Comparison of ENCODE assay signal across 13 cellular contexts in genomic region chr6:167495506-167496391, GRCh38.
A peak's percentile ranks its signal among the peaks of the same experiment; 100 is the strongest.
DNase-seq lines count a peak whose midpoint lies in the region; ATAC-seq and TF ChIP-seq lines count a peak whose summit lies in the region.
"Had no signal": no experiment of that assay in that cellular context is flagged by ENCODE, and none has a peak within 500 bp of the region (broad histone marks: within the 10 kb centered on the region; RNA-seq: fewer than 3 reads in every experiment).

No MANE protein-coding gene starts in this region.

- H3K36me3 Mint-ChIP-seq in endothelial cell (ENCODE audit: low read depth, unreplicated experiment) (no peaks in the 10 kb centered on the region), HFFc6 (ENCODE audit: low read depth) (peaks cover 9% of the 10 kb centered on the region)

- H3K27me3 Mint-ChIP-seq in endothelial cell (ENCODE audit: unreplicated experiment) = peaks cover 11% of the 10 kb centered on the region
- H3K27me3 Mint-ChIP-seq in HFFc6 (ENCODE audit: insufficient read depth) = peaks cover 4% of the 10 kb centered on the region; the same call in 1 of the 2 replicates

- intact Hi-C loops in Right ventricle myocardium superior (cut with DNase I) = no loop called here

- ATAC-seq in Right ventricle myocardium superior (ENCODE audit: poor library complexity) = no peak
- ATAC-seq: activated CD8-positive, alpha-beta T cell treated with anti-CD3 and anti-CD28 coated beads for 36 hours; lower lobe of right lung had no signal

- H3K4me3 Mint-ChIP-seq in endothelial cell (ENCODE audit: unreplicated experiment) (no peak overlapping the region), HFFc6 (no peak overlapping the region)
- H3K4me3 Mint-ChIP-seq: activated CD8-positive, alpha-beta T cell treated with anti-CD3 and anti-CD28 coated beads for 36 hours had no signal

- peak overlapping the region; percentile 54 for H3K27ac Mint-ChIP-seq in endothelial cell (ENCODE audit: unreplicated experiment)
- H3K27ac Mint-ChIP-seq in HFFc6 = no peak overlapping the region
- H3K27ac Mint-ChIP-seq: activated CD8-positive, alpha-beta T cell treated with anti-CD3 and anti-CD28 coated beads for 36 hours had no signal

- TF ChIP-seq CTCF in endothelial cell (IDR thresholded peaks at IDR 0.05; ENCODE audit: unreplicated experiment) (no peak), HFFc6 (IDR thresholded peaks at IDR 0.05) (no peak)

- H3K9me3 Mint-ChIP-seq in endothelial cell (ENCODE audit: unreplicated experiment) (no peaks in the 10 kb centered on the region), HFFc6 (peaks cover 55% of the 10 kb centered on the region)

- H3K4me1 Mint-ChIP-seq in endothelial cell (ENCODE audit: unreplicated experiment) (peaks cover 27% of the 10 kb centered on the region), HFFc6 (ENCODE audit: low read depth) (no peaks in the 10 kb centered on the region)

- peak; percentile 44 for DNase-seq in DMS 273 treated with DMSO at 0.1 percent for 48 hours (lab: John Stamatoyannopoulos, UW)
- peak; percentile 64 for DNase-seq in NCI-H345 (lab: John Stamatoyannopoulos, UW)
- no peak for DNase-seq in endothelial cell (ENCODE audit: low spot score)
- peak; percentile 46 for DNase-seq in occipital lobe (lab: John Stamatoyannopoulos, UW)
- DNase-seq in Right ventricle myocardium superior = no peak
- DNase-seq in activated CD4-positive, alpha-beta T cell treated with anti-CD3 and anti-CD28 coated beads for 1 hour = no peak
- no peak for DNase-seq in dedifferentiated amniotic fluid mesenchymal stem cell (ENCODE audit: extremely low spot score)
- DNase-seq in HFFc6 = no peak
- DNase-seq: activated CD8-positive, alpha-beta T cell treated with anti-CD3 and anti-CD28 coated beads for 36 hours; esophagus squamous epithelium; lower lobe of right lung; ovary; stimulated activated CD4-positive, alpha-beta T cell treated with anti-CD3 and anti-CD28 coated beads, Interleukin-1b, Interleukin-23, amount 100 ng/mL, for 48 hours had no signal

Comparison
In these comparisons a context has a peak if more than half of its experiments do, and no peak if none do; other contexts are left out.
1. DNase-seq: peak in DMS 273 treated with DMSO at 0.1 percent for 48 hours (single experiment), NCI-H345 (single experiment) and occipital lobe (single experiment); none in endothelial cell (single experiment), Right ventricle myocardium superior (single experiment), activated CD4-positive, alpha-beta T cell treated with anti-CD3 and anti-CD28 coated beads for 1 hour (single experiment), dedifferentiated amniotic fluid mesenchymal stem cell (single experiment) and HFFc6 (single experiment).